Comparison of ENCODE assay signal across 1 cellular context in the genomic region with DNA sequence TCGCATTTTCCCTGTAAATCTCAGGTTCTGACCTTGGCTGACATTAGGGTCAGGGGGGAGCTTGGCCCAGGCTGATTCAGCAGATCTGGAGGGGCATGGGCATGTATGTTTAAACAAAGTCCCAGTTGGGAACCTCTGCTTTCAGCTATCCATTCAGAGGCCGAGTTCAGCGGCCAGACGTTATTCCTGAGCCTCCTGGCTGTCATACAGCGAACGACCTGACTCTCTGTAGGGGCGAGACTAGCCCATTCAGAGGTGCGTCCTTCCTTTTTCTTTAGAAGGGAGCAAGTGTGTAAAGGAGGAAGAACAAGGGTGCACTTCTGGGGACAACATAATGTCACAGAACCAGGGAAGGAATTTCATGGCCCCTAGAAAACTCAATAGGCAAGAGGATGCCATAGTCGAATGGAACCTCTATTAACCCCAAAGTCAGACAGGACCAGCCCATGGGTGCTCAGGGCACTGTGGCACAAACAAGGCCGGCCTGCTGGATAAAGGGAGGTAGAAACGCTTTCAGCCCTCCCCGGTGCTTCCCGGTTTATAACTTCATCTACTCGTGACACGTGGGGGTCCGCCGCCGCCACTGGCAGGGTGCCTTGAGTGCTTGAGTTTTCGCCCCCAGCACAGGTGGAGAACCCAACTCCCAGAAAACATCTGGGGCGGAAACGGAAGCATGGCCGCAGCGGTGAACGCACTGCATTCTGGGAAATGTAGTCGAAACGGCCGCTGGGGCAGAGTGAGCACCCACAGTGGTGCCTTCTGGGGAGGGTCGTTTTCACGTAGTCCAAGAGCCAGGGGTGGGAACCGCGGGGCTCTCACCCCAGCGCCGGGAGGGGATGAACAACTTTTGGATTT.
TF ChIP-seq lines count a peak whose summit lies in the region.

No MANE protein-coding gene starts in this region.

TF ChIP-seq in H1, 55 proteins besides CTCF, POLR2A, EP300 and RAD21 (continued from another document):
- no peak for TF ChIP-seq NANOG (IDR thresholded peaks at IDR 0.05; ENCODE audit: insufficient read depth, low read depth, low read length, poor library complexity, severe bottlenecking)
- TF ChIP-seq YY1 (IDR thresholded peaks at IDR 0.05; ENCODE audit: low read depth, low read length): peak; percentile 73
- TF ChIP-seq CBX5 (IDR thresholded peaks at IDR 0.05; ENCODE audit: low read depth, low read length): no peak
- TF ChIP-seq GABPA (IDR thresholded peaks at IDR 0.05; ENCODE audit: borderline replicate concordance, insufficient read depth, low read length): peak; percentile 95
- peak; percentile 19; the same call in 1 of the 2 replicates for TF ChIP-seq CREB1 (IDR thresholded peaks at IDR 0.05)
